In the genomic region with DNA sequence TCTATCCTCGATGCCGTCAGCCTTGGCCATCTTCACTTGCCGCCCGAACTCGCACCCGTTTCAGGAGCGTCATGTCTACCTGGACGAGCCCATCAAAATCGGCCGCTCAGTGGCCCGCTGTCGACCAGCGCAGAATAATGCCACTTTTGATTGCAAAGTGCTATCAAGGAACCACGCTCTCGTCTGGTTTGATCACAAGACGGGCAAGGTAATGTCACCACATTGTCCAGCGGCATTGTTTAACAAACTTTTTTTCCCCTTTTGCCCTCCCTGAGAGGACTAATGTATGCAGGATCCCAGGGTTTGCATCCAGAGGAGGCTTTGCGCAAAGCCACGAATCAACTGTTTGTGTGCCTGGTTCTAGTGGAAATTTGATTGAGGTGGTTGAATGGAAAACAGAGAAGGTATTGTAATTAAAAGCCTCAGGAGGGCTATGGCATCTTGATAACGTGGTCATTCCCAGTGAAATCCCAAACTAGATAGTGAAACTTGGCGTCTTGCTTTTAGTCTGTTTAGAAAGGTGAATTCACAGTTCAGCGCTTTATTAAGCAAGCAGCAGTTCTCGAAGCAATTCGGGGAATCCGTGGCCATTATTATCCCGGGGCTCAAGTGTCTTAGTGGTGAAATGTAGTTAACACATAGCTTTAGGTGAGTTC, we compare ENCODE assay signal across 8 cellular contexts. TPM values are rescaled to one million over a fixed set of nuclear protein-coding genes. Genes with fewer than 3 reads are reported as not detected.
DNase-seq lines count a peak whose midpoint lies in the region; TF ChIP-seq lines count a peak whose summit lies in the region.

No MANE protein-coding gene starts in this region.

- DNase-seq in A673 (ENCODE audit: low spot score) = peak; percentile 1
- DNase-seq in H7 = peak; percentile 44
- peak in 5 of 7 donors; percentile 26 to 57 (median 28) for DNase-seq in adrenal gland
- DNase-seq in kidney tubule cell (ENCODE audit: low spot score) = peak; percentile 40
- DNase-seq in testis = no peak
- DNase-seq in stimulated activated CD4-positive, alpha-beta T cell treated with anti-CD3 and anti-CD28 coated beads, Interleukin-4, amount 100 ng/mL, for 4 hours = no peak
- DNase-seq in inferior parietal cortex (ENCODE audit: extremely low spot score) = no peak
- DNase-seq in UCSD-AML1 (lab: John Stamatoyannopoulos, UW; ENCODE audit: unreplicated experiment) = no peak

- POLR2A ChIA-PET in A673 (lab: Charles Lee; ENCODE audit: low non-redundant PET) = no interaction called here

- BruUV-seq in A673 (replicated peaks; lab: Mats Ljungman, UMichigan) = TSS peak; percentile 48

- H3K4me1 ChIP-seq in A673 (ENCODE audit: insufficient read depth, low read length, poor library complexity, severe bottlenecking) (no peaks in the 10 kb centered on the region), adrenal gland (replicated peaks in 1 of 2) (peaks cover 17 to 38% of the 10 kb centered on the region in 2 donors), testis (peaks cover 24% of the 10 kb centered on the region)

- H3K27ac ChIP-seq in A673 (ENCODE audit: low read depth, low read length, poor library complexity, severe bottlenecking) = no peak overlapping the region
- peak overlapping the region in 3 of 5 donors; percentile 89 to 92 (median 92) for H3K27ac ChIP-seq in adrenal gland
- no peak overlapping the region for H3K27ac ChIP-seq in testis

- CTCF ChIA-PET in A673 (lab: Charles Lee) = no interaction called here

- H3K9me3 ChIP-seq in A673 (ENCODE audit: low read depth, low read length, poor library complexity, severe bottlenecking) = no peaks in the 10 kb centered on the region
- H3K9me3 ChIP-seq in adrenal gland (replicated peaks in 1 of 3) = no peaks in the 10 kb centered on the region
- H3K9me3 ChIP-seq in testis = no peaks in the 10 kb centered on the region

- TF ChIP-seq CTCF in A673 (conservative IDR thresholded peaks at IDR 0.05; ENCODE audit: low read depth, low read length) (no peak), adrenal gland (IDR thresholded peaks at IDR 0.05) (no peak), testis (IDR thresholded peaks at IDR 0.05) (no peak)

- TF ChIP-seq POLR2A in adrenal gland (IDR thresholded peaks at IDR 0.05) (no peak), testis (IDR thresholded peaks at IDR 0.05) (no peak)

- H3K4me3 ChIP-seq in A673 (ENCODE audit: low read depth, low read length, poor library complexity, severe bottlenecking) (peak overlapping the region; percentile 77), H7 (ENCODE audit: insufficient read depth, low read depth, low read length) (peak overlapping the region; percentile 88), adrenal gland (peak overlapping the region in 3 of 4 donors; percentile 77 to 96 (median 95)), testis (peak overlapping the region; percentile 86 to 94)

- intact Hi-C loops in A673 (cut with micrococcal nuclease; ENCODE audit: unreplicated experiment) = no loop called here
- intact Hi-C loops in adrenal gland (cut with DNase I) = loop anchor here (5.0 to 10.0 kb wide), 3 partner anchors 65 to 67 kb away; partner anchors contain the start of gene DENND6A (in 1 of the 2)
- intact Hi-C loops in testis (cut with DNase I; ENCODE audit: low total_unique reads) = loop anchor here (5.0 to 10.0 kb wide), 3 partner anchors 63 to 203 kb away; partner anchors contain the start of genes ARF4, DENND6A and PDE12

- 28 to 44% (median 31%) methylated on average over 26 of the region's 26 CpGs for WGBS in adrenal gland, 4 donors
- 20 to 35% methylated on average over 21 to 25 of the region's 26 CpGs for WGBS in testis, 2 donors

- H3K27me3 ChIP-seq in A673 (replicated peaks; ENCODE audit: insufficient read depth, low read depth, low read length, poor library complexity) (no peaks in the 10 kb centered on the region), H7 (ENCODE audit: control insufficient read depth, insufficient read depth, low read length) (no peaks in the 10 kb centered on the region), adrenal gland (no peaks in the 10 kb centered on the region), testis (no peaks in the 10 kb centered on the region)

- no peaks in the 10 kb centered on the region for H3K36me3 ChIP-seq in A673 (ENCODE audit: insufficient read depth, low read length, poor library complexity, severe bottlenecking)
- peaks cover 1% of the 10 kb centered on the region; the same call in 1 of the 2 replicates for H3K36me3 ChIP-seq in H7 (replicated peaks; ENCODE audit: control insufficient read depth, insufficient read depth, low read length)
- no peaks in the 10 kb centered on the region for H3K36me3 ChIP-seq in adrenal gland (replicated peaks in 1 of 2)
- H3K36me3 ChIP-seq in testis (ENCODE audit: low read depth, missing control alignments) = no peaks in the 10 kb centered on the region

RNA-seq across cellular contexts. Expression of gene SLMAP, which starts 1.7 kb away (rescaled TPM):
- 32.4 and 34.4 TPM in 2 replicates for total RNA-seq in A673 (2021)
- total RNA-seq in H7 (2014; rRNA removed; shearing (Covaris generic)) = 33.5 and 40.7 TPM in 2 replicates
- 100 to 1,000 TPM in 5 of 8 donors, 10 to 100 TPM in 3; 56.4 to 134 (median 105) TPM for total RNA-seq in adrenal gland
- 10 to 100 TPM; 18.9 to 68.6 (median 23.0) TPM for polyA plus RNA-seq in adrenal gland
- 100 to 1,000 TPM; 120 to 126 TPM for total RNA-seq in testis
- polyA plus RNA-seq in testis (ENCODE audit: insufficient read depth, low read depth, low replicate concordance) = 58.8 TPM

Comparison
In these comparisons a context has a peak if more than half of its experiments do, and no peak if none do; other contexts are left out.
1. DNase-seq: peak in A673 (single experiment), H7 (single experiment), adrenal gland (5 of 7) and kidney tubule cell (single experiment); none in testis (single experiment), stimulated activated CD4-positive, alpha-beta T cell treated with anti-CD3 and anti-CD28 coated beads, Interleukin-4, amount 100 ng/mL, for 4 hours (0 of 2), inferior parietal cortex (single experiment) and UCSD-AML1 (single experiment).
2. H3K27ac ChIP-seq: peak in adrenal gland (3 of 5); none in A673 (single experiment) and testis (0 of 2).
3. Peak in every context shown above with its lines, with median percentiles within 50 percentile points of each other: H3K4me3 ChIP-seq.